8 cellular contexts compared by ENCODE assay signal in genomic region chr5:10863763-10864383, GRCh38.
A peak's percentile ranks its signal among the peaks of the same experiment; 100 is the strongest.
DNase-seq lines count a peak whose midpoint lies in the region; ATAC-seq and TF ChIP-seq lines count a peak whose summit lies in the region.

No MANE protein-coding gene starts in this region.

- no peak overlapping the region for H3K4me2 ChIP-seq in hepatocyte

- H3K9me2 ChIP-seq in hepatocyte (replicated peaks; ENCODE audit: insufficient read depth): no peaks in the 10 kb centered on the region

- H3K4me3 ChIP-seq in HL-60 (replicated peaks; ENCODE audit: insufficient read depth, low read length) (no peak overlapping the region), hepatocyte (no peak overlapping the region)

- intact Hi-C loops in sciatic nerve (cut with DNase I): no loop called here

- TF ChIP-seq CTCF in HL-60 (IDR thresholded peaks at IDR 0.05; ENCODE audit: insufficient read depth, low read length) (peak; percentile 90), hepatocyte (IDR thresholded peaks at IDR 0.05; ENCODE audit: poor library complexity) (peak; percentile 65)

- WGBS in hepatocyte (ENCODE audit: low lambda C conversion rate, missing lambda C conversion rate): 72% methylated on average over 15 of the region's 15 CpGs

- ATAC-seq in GM21423 (IDR thresholded peaks at IDR 0.05; ENCODE audit: unreplicated experiment) (peak; percentile 85), sciatic nerve (no peak)

- DNase-seq in ELF-1 (ENCODE audit: low read depth, low spot score) (peak; percentile 81), HL-60 (ENCODE audit: low read depth in 1 of 2, low spot score in 1 of 2) (peak; percentile 39 to 68), SKM-1 (lab: John Stamatoyannopoulos, UW; ENCODE audit: unreplicated experiment) (peak; percentile 14), hepatocyte (ENCODE audit: low spot score) (peak; percentile 48), sciatic nerve (ENCODE audit: low spot score) (no peak)
- DNase-seq in activated naive CD8-positive, alpha-beta T cell treated with anti-CD3 and anti-CD28 coated beads, Interleukin-2, amount 50 U/mL, for 16 hours (ENCODE audit: low read depth, low spot score): peak; percentile 13
- peak; percentile 54 for DNase-seq in stimulated activated CD4-positive, alpha-beta T cell treated with anti-CD3 and anti-CD28 coated beads, Interleukin-1b, Interleukin-23, amount 100 ng/mL, for 48 hours

- no peaks in the 10 kb centered on the region for H3K79me2 ChIP-seq in hepatocyte

- no peaks in the 10 kb centered on the region for H3K27me3 ChIP-seq in HL-60 (ENCODE audit: insufficient read depth, poor library complexity, severe bottlenecking)
- H3K27me3 ChIP-seq in hepatocyte: no peaks in the 10 kb centered on the region

- no peaks in the 10 kb centered on the region for H3K36me3 ChIP-seq in hepatocyte (replicated peaks; ENCODE audit: insufficient read depth, low read depth)

- H3K4me1 ChIP-seq in hepatocyte (ENCODE audit: insufficient read depth): no peaks in the 10 kb centered on the region

- H2AFZ ChIP-seq in hepatocyte: no peak overlapping the region

- no peaks in the 10 kb centered on the region for H3K9me3 ChIP-seq in hepatocyte (ENCODE audit: low read depth)

- H4K20me1 ChIP-seq in hepatocyte (ENCODE audit: insufficient read depth, poor library complexity, severe bottlenecking): no peaks in the 10 kb centered on the region

- H3K27ac ChIP-seq in HL-60 (replicated peaks): no peak overlapping the region
- no peak overlapping the region for H3K27ac ChIP-seq in hepatocyte
